Comparison of ENCODE assay signal across 6 cellular contexts in the genomic region with DNA sequence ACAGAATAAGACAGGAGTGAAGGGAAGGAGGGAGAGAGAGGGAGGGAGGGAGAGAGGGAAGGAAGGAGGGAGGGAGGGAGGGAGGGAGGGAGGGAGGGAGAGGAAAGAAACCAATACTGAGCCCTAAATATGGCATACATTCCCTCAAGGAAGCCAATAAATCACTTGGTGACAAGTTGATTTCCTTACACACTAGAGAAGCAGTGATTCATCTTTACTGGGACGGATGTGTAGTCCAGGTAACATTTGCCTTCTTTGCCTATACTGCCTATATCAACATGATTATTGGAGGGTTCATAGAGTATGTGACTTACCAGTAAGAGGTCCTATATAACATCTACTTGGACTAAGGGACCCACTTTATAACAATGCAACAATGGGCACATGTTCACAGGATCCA.
"Had no signal": no experiment of that assay in that cellular context is flagged by ENCODE, and none has a peak within 500 bp of the region (broad histone marks: within the 10 kb centered on the region; RNA-seq: fewer than 3 reads in every experiment).

No MANE protein-coding gene starts in this region.

- FAIRE-seq: H1, H54 had no signal

- H2AFZ ChIP-seq: GM23338 had no signal

- DNase-seq: H9, HCEC 1CT, IMR-90 had no signal

- ATAC-seq: GM23338 had no signal

- H3K4me2 ChIP-seq: GM23338 had no signal

- H3K4me3 ChIP-seq: GM23338 had no signal
